30 cellular contexts compared by ENCODE assay signal in genomic region chr2:117557626-117558025, GRCh38.
"Had no signal": no experiment of that assay in that cellular context is flagged by ENCODE, and none has a peak within 500 bp of the region (broad histone marks: within the 10 kb centered on the region; RNA-seq: fewer than 3 reads in every experiment).

No MANE protein-coding gene starts in this region.

- H3K4me1 ChIP-seq: foreskin keratinocyte, gastrocnemius medialis, heart left ventricle had no signal

- H3K4me3 Mint-ChIP-seq: activated CD4-positive, alpha-beta memory T cell treated with anti-CD3 and anti-CD28 coated beads for 36 hours; activated CD4-positive, alpha-beta T cell treated with anti-CD3 and anti-CD28 coated beads for 36 hours; activated CD4-positive, alpha-beta T cell treated with anti-CD3 and anti-CD28 coated beads, Interleukin-2, amount 10 ng/mL, durations not matched to agents 24 days and 14 days; activated naive CD8-positive, alpha-beta T cell; activated T-cell treated with anti-CD3 and anti-CD28 coated beads, Interleukin-2, amount 50 U/mL, for 24 hours; activated T-cell treated with anti-CD3 and anti-CD28 coated beads, Interleukin-2, amount 50 U/mL, for 72 hours; central memory CD8-positive, alpha-beta T cell; dendritic cell treated with granulocyte-macrophage colony-stimulating factor and Interleukin-4, amounts not matched to agents 40 ng/mL and 50 ng/mL, for 4 days; endodermal cell; T-helper 17 cell; T-helper 2 cell treated with Interferon-gamma antibody and Interleukin-4, amounts not matched to agents 5 μg/mL and 100 μg/mL, for 36 hours had no signal

- H3K4me3 ChIP-seq: coronary artery, dorsolateral prefrontal cortex, gastrocnemius medialis, heart left ventricle had no signal

- H3K27me3 ChIP-seq: brain microvascular endothelial cell, foreskin keratinocyte, gastrocnemius medialis, heart left ventricle had no signal

- H3K27ac Mint-ChIP-seq: activated CD4-positive, alpha-beta memory T cell treated with anti-CD3 and anti-CD28 coated beads for 36 hours; activated CD4-positive, alpha-beta T cell treated with anti-CD3 and anti-CD28 coated beads for 36 hours; activated CD4-positive, alpha-beta T cell treated with anti-CD3 and anti-CD28 coated beads, Interleukin-2, amount 10 ng/mL, durations not matched to agents 24 days and 14 days; activated naive CD8-positive, alpha-beta T cell; activated T-cell treated with anti-CD3 and anti-CD28 coated beads, Interleukin-2, amount 50 U/mL, for 24 hours; activated T-cell treated with anti-CD3 and anti-CD28 coated beads, Interleukin-2, amount 50 U/mL, for 72 hours; dendritic cell treated with granulocyte-macrophage colony-stimulating factor and Interleukin-4, amounts not matched to agents 40 ng/mL and 50 ng/mL, for 4 days; endodermal cell; T-helper 17 cell; T-helper 2 cell treated with Interferon-gamma antibody and Interleukin-4, amounts not matched to agents 5 μg/mL and 100 μg/mL, for 36 hours had no signal

- H3K9me3 Mint-ChIP-seq: activated CD4-positive, alpha-beta memory T cell treated with anti-CD3 and anti-CD28 coated beads for 36 hours; activated CD4-positive, alpha-beta T cell treated with anti-CD3 and anti-CD28 coated beads, Interleukin-2, amount 10 ng/mL, durations not matched to agents 24 days and 14 days; central memory CD8-positive, alpha-beta T cell; endodermal cell had no signal

- H3K27me3 Mint-ChIP-seq: activated CD4-positive, alpha-beta memory T cell treated with anti-CD3 and anti-CD28 coated beads for 36 hours; activated CD4-positive, alpha-beta T cell treated with anti-CD3 and anti-CD28 coated beads, Interleukin-2, amount 10 ng/mL, durations not matched to agents 24 days and 14 days; activated T-cell treated with anti-CD3 and anti-CD28 coated beads, Interleukin-2, amount 50 U/mL, for 24 hours; central memory CD8-positive, alpha-beta T cell; dendritic cell treated with granulocyte-macrophage colony-stimulating factor and Interleukin-4, amounts not matched to agents 40 ng/mL and 50 ng/mL, for 4 days; T-helper 17 cell had no signal

- H3K4me1 Mint-ChIP-seq: activated CD4-positive, alpha-beta T cell treated with anti-CD3 and anti-CD28 coated beads for 36 hours; activated CD4-positive, alpha-beta T cell treated with anti-CD3 and anti-CD28 coated beads, Interleukin-2, amount 10 ng/mL, durations not matched to agents 24 days and 14 days; central memory CD8-positive, alpha-beta T cell; T-helper 17 cell had no signal

- DNase-seq: activated CD4-positive, alpha-beta memory T cell treated with anti-CD3 and anti-CD28 coated beads for 36 hours; activated CD4-positive, alpha-beta T cell treated with anti-CD3 and anti-CD28 coated beads for 36 hours; activated CD4-positive, alpha-beta T cell treated with anti-CD3 and anti-CD28 coated beads, Interleukin-2, amount 10 ng/mL, durations not matched to agents 24 days and 14 days; activated CD4-positive, CD25-positive, alpha-beta regulatory T cell; activated CD4-positive, CD25-positive, alpha-beta regulatory T cell treated with anti-CD3 and anti-CD28 coated beads, Interleukin-2, amount 50 U/mL, for 72 hours; activated CD8-positive, alpha-beta memory T cell treated with anti-CD3 and anti-CD28 coated beads, Interleukin-2, amount 50 U/mL, for 48 hours; activated effector memory CD4-positive, alpha-beta T cell treated with Interleukin-2 at 50 U/mL for 16 hours; activated gamma-delta T cell treated with Interleukin-2 at 50 U/mL for 16 hours; activated naive CD4-positive, alpha-beta T cell treated with anti-CD3 and anti-CD28 coated beads, Interleukin-2, amount 50 U/mL, for 16 hours; activated naive CD4-positive, alpha-beta T cell treated with Interleukin-2 at 50 U/mL for 16 hours; activated T-cell treated with anti-CD3 and anti-CD28 coated beads for 4 hours; activated T-cell treated with anti-CD3 and anti-CD28 coated beads, Interleukin-2, amount 50 U/mL, for 24 hours; activated T-cell treated with anti-CD3 and anti-CD28 coated beads, Interleukin-2, amount 50 U/mL, for 72 hours; amniotic stem cell; anterior cingulate cortex; brain microvascular endothelial cell; dorsolateral prefrontal cortex; effector memory CD4-positive, alpha-beta T cell; endodermal cell; foreskin keratinocyte; gastrocnemius medialis; glutamatergic neuron; heart left ventricle; T-helper 17 cell; T1000 had no signal

- H3K9me3 ChIP-seq: gastrocnemius medialis had no signal

- H3K36me3 Mint-ChIP-seq: activated CD4-positive, alpha-beta memory T cell treated with anti-CD3 and anti-CD28 coated beads for 36 hours; activated naive CD8-positive, alpha-beta T cell had no signal

- H3K27ac ChIP-seq: brain microvascular endothelial cell, coronary artery, dorsolateral prefrontal cortex, foreskin keratinocyte, gastrocnemius medialis, heart left ventricle had no signal

- H3K36me3 ChIP-seq: brain microvascular endothelial cell, gastrocnemius medialis, heart left ventricle had no signal
